Comparison of ENCODE assay signal across 8 cellular contexts in the genomic region with DNA sequence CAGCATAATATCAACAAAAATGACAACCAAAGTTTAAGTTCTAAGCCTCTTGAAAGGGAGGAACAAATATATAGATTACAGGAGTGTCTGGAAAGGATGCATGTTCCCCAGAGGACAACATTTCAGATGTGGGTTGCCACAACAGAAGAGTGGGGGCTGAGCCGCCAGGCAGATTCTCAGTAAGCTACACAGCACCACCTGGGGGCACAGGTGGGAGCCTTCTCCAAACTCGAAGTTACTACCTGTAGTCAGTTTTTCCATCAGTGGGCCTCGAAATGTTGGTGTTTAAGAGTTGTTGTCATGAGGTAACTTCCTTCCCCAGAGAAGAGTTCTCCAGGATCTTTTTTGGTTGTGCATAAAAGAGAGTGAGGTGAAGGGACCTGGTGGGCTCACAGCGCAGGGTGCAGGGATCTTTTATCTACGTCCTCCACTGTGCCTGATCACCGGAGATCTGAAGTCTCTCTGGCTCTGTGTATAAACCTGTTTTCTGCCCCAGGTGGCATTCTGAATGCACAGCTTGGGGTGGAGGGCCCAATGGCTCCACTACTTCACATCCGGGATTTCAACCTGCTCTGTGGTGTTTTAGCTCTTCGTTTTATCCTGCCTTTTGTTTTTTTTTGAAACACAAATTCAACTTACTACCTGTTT. TPM values are rescaled to one million over a fixed set of nuclear protein-coding genes. Genes with fewer than 3 reads are reported as not detected.
DNase-seq lines count a peak whose midpoint lies in the region; ATAC-seq and TF ChIP-seq lines count a peak whose summit lies in the region.

No MANE protein-coding gene starts in this region.

- no peaks in the 10 kb centered on the region for H3F3A ChIP-seq in GM23338 (replicated peaks; ENCODE audit: low read depth)

- H3K4me1 ChIP-seq in GM23338 (ENCODE audit: insufficient read depth), result peaks cover 3% of the 10 kb centered on the region; the same call in 1 of the 2 replicates

- H3K4me3 Mint-ChIP-seq in GM23338, result no peak overlapping the region

- H3K79me2 ChIP-seq in GM23338 (replicated peaks; ENCODE audit: insufficient read depth), result no peaks in the 10 kb centered on the region

- no peaks in the 10 kb centered on the region for H3K36me3 ChIP-seq in GM23338 (ENCODE audit: insufficient read depth)

- no peak overlapping the region for H3K4me3 ChIP-seq in GM23338
- H3K4me3 ChIP-seq in epithelial cell of proximal tubule (ENCODE audit: low read depth, low read length), result no peak overlapping the region

- H3K9me2 ChIP-seq in GM23338 (ENCODE audit: insufficient read depth), result no peaks in the 10 kb centered on the region

- H3K27me3 Mint-ChIP-seq in GM23338 (ENCODE audit: insufficient read depth, low read depth, poor library complexity), result peaks cover 3% of the 10 kb centered on the region

- no peaks in the 10 kb centered on the region for H4K20me1 ChIP-seq in GM23338 (replicated peaks; ENCODE audit: insufficient read depth)

- H3K27ac Mint-ChIP-seq in GM23338, result peak overlapping the region; percentile 59

- TF ChIP-seq CTCF in GM12874 (IDR thresholded peaks at IDR 0.05; ENCODE audit: insufficient read depth, low read depth, low read length) (peak; percentile 42; the same call in 1 of the 2 replicates), GM23338 (conservative IDR thresholded peaks at IDR 0.05; ENCODE audit: low read depth in 2 of 2) (peak; percentile 46 to 63), epithelial cell of proximal tubule (conservative IDR thresholded peaks at IDR 0.05; ENCODE audit: low read depth, low read length) (peak; percentile 39)

- DNase-seq in GM23338 (ENCODE audit: low spot score), result peak; percentile 57
- DNase-seq in T follicular helper cell (ENCODE audit: low read depth), result peak; percentile 8
- no peak for DNase-seq in epithelial cell of proximal tubule (ENCODE audit: low read depth)
- no peak for DNase-seq in mucosa of gallbladder (ENCODE audit: low spot score)
- no peak for DNase-seq in DMS114 treated with DMSO at 0.1 percent for 48 hours (lab: John Stamatoyannopoulos, UW; ENCODE audit: unreplicated experiment)
- DNase-seq in activated CD4-positive, CD25-positive, alpha-beta regulatory T cell (lab: John Stamatoyannopoulos, UW), result no peak

- no peaks in the 10 kb centered on the region for H3K27me3 ChIP-seq in GM23338 (ENCODE audit: insufficient read depth)

- no peak overlapping the region for H2AFZ ChIP-seq in GM23338

- peak overlapping the region; percentile 66 for H3K27ac ChIP-seq in GM23338 (ENCODE audit: low read depth)

- no peak overlapping the region; the same call in 1 of the 2 replicates for H3K4me2 ChIP-seq in GM23338

- H3K4me1 Mint-ChIP-seq in GM23338, result peaks cover 19% of the 10 kb centered on the region

- ATAC-seq in GM23338 (peak; percentile 78), HG02981 (IDR thresholded peaks at IDR 0.05; ENCODE audit: unreplicated experiment) (no peak)

- H3K9me3 Mint-ChIP-seq in GM23338, result no peaks in the 10 kb centered on the region; the same call in 1 of the 3 replicates

- no peaks in the 10 kb centered on the region for H3K36me3 Mint-ChIP-seq in GM23338 (ENCODE audit: low read depth)

TF ChIP-seq in GM23338, 12 proteins besides CTCF, POLR2A, EP300 and RAD21 (continues in another document):
- TF ChIP-seq POLR2AphosphoS5 (IDR thresholded peaks at IDR 0.05; ENCODE audit: low read depth) (no peak), CREB1 (CRISPR knock-in tag; IDR thresholded peaks at IDR 0.05; ENCODE audit: low read depth) (no peak), EZH2 (IDR thresholded peaks at IDR 0.05; ENCODE audit: low read depth, unreplicated experiment) (no peak), STAT1 (IDR thresholded peaks at IDR 0.05; ENCODE audit: unreplicated experiment) (no peak), NANOG (IDR thresholded peaks at IDR 0.05; ENCODE audit: borderline replicate concordance) (no peak), ZNF114 (CRISPR knock-in tag; IDR thresholded peaks at IDR 0.05) (no peak)
- TF ChIP-seq, protein P1, sequence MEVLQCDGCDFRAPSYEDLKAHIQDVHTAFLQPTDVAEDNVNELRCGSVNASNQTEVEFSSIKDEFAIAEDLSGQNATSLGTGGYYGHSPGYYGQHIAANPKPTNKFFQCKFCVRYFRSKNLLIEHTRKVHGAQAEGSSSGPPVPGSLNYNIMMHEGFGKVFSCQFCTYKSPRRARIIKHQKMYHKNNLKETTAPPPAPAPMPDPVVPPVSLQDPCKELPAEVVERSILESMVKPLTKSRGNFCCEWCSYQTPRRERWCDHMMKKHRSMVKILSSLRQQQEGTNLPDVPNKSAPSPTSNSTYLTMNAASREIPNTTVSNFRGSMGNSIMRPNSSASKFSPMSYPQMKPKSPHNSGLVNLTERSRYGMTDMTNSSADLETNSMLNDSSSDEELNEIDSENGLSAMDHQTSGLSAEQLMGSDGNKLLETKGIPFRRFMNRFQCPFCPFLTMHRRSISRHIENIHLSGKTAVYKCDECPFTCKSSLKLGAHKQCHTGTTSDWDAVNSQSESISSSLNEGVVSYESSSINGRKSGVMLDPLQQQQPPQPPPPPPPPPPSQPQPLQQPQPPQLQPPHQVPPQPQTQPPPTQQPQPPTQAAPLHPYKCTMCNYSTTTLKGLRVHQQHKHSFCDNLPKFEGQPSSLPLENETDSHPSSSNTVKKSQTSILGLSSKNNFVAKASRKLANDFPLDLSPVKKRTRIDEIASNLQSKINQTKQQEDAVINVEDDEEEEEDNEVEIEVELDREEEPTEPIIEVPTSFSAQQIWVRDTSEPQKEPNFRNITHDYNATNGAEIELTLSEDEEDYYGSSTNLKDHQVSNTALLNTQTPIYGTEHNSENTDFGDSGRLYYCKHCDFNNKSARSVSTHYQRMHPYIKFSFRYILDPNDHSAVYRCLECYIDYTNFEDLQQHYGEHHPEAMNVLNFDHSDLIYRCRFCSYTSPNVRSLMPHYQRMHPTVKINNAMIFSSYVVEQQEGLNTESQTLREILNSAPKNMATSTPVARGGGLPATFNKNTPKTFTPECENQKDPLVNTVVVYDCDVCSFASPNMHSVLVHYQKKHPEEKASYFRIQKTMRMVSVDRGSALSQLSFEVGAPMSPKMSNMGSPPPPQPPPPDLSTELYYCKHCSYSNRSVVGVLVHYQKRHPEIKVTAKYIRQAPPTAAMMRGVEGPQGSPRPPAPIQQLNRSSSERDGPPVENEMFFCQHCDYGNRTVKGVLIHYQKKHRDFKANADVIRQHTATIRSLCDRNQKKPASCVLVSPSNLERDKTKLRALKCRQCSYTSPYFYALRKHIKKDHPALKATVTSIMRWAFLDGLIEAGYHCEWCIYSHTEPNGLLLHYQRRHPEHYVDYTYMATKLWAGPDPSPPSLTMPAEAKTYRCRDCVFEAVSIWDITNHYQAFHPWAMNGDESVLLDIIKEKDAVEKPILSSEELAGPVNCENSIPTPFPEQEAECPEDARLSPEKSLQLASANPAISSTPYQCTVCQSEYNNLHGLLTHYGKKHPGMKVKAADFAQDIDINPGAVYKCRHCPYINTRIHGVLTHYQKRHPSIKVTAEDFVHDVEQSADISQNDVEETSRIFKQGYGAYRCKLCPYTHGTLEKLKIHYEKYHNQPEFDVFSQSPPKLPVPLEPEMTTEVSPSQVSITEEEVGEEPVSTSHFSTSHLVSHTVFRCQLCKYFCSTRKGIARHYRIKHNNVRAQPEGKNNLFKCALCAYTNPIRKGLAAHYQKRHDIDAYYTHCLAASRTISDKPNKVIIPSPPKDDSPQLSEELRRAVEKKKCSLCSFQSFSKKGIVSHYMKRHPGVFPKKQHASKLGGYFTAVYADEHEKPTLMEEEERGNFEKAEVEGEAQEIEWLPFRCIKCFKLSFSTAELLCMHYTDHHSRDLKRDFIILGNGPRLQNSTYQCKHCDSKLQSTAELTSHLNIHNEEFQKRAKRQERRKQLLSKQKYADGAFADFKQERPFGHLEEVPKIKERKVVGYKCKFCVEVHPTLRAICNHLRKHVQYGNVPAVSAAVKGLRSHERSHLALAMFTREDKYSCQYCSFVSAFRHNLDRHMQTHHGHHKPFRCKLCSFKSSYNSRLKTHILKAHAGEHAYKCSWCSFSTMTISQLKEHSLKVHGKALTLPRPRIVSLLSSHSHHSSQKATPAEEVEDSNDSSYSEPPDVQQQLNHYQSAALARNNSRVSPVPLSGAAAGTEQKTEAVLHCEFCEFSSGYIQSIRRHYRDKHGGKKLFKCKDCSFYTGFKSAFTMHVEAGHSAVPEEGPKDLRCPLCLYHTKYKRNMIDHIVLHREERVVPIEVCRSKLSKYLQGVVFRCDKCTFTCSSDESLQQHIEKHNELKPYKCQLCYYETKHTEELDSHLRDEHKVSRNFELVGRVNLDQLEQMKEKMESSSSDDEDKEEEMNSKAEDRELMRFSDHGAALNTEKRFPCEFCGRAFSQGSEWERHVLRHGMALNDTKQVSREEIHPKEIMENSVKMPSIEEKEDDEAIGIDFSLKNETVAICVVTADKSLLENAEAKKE (CRISPR knock-in tag; IDR thresholded peaks at IDR 0.05), result no peak

RNA-seq across cellular contexts. Expression of a gene that starts 58.4 kb away (rescaled TPM):
- 1.4 and 1.7 TPM in 2 replicates for total RNA-seq in GM23338 (2014; rRNA removed; shearing (Covaris generic))
- 0.44 and 0.47 TPM in 2 replicates for polyA plus RNA-seq in GM23338 (2016; fragmentation: Nextera tagmentation; extraction: Ambion mirVana)
- total RNA-seq in epithelial cell of proximal tubule, result 1.6 and 2.2 TPM in 2 replicates
- 11.9 TPM for total RNA-seq in mucosa of gallbladder

RNA-seq across cellular contexts. Expression of a gene that starts 58.9 kb away (rescaled TPM):
- 21.9 and 22.4 TPM in 2 replicates for total RNA-seq in GM23338 (2014; rRNA removed; shearing (Covaris generic))
- 16.1 and 17.2 TPM in 2 replicates for polyA plus RNA-seq in GM23338 (2016; fragmentation: Nextera tagmentation; extraction: Ambion mirVana)
- total RNA-seq in epithelial cell of proximal tubule (13.3 and 16.3 TPM in 2 replicates), mucosa of gallbladder (42.2 TPM)

Comparison
In these comparisons a context has a peak if more than half of its experiments do, and no peak if none do; other contexts are left out.
1. DNase-seq: peak in GM23338 (single experiment) and T follicular helper cell (single experiment); none in epithelial cell of proximal tubule (single experiment), mucosa of gallbladder (single experiment), DMS114 treated with DMSO at 0.1 percent for 48 hours (single experiment) and activated CD4-positive, CD25-positive, alpha-beta regulatory T cell (0 of 4).
2. Peak in every context shown above with its lines, with median percentiles within 50 percentile points of each other: CTCF ChIP-seq.